ENCODE assay signal across 9 cellular contexts in the genomic region with DNA sequence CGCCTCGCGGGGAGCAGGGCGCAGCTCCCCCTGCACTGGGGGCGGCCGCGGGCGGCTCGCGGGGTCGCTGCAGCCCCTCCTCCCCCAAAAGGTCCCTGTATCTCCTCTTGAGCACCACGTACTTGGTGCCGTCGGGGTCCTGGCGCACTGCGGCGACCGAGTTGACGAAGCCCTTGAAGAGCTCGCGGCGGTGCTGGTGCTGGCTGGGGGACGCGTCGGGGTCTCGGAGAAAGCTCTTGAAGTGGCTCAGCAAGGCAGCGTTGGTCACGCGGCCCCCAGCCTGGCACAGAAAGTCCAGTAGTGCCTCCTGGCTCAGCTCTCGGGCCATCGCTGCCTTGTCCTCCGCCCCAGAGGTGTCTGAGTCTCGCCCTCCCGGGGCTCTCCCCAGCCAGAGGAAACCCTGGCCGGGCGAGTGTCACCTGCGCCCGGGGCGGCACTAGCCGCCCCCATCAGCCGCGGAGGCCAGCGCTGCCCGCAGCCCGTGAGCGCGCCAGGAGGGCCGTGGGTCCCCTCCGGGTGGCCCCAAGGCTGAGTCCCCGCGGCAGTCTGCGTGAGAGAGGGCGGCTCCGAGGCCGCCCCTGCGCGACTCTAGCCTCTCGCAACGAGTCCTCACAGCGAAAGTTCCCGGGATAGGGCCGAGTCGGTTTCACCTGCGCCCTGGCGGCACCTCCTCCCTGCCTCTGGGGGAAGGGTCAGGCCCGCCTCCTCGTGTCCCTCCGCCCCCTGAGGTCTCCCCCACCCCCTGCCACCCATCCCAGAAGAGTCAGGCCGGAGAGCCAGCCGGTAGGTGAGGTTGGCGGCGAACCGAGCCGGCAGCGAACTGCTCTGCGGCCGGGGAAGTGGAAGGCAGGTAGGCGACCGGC. TPM values are rescaled to one million over a fixed set of nuclear protein-coding genes. Genes with fewer than 3 reads are reported as not detected.
A peak's percentile ranks its signal among the peaks of the same experiment; 100 is the strongest.
DNase-seq lines count a peak whose midpoint lies in the region; TF ChIP-seq lines count a peak whose summit lies in the region.
"Had no signal": no experiment of that assay in that cellular context is flagged by ENCODE, and none has a peak within 500 bp of the region (broad histone marks: within the 10 kb centered on the region; RNA-seq: fewer than 3 reads in every experiment).

A gene with protein sequence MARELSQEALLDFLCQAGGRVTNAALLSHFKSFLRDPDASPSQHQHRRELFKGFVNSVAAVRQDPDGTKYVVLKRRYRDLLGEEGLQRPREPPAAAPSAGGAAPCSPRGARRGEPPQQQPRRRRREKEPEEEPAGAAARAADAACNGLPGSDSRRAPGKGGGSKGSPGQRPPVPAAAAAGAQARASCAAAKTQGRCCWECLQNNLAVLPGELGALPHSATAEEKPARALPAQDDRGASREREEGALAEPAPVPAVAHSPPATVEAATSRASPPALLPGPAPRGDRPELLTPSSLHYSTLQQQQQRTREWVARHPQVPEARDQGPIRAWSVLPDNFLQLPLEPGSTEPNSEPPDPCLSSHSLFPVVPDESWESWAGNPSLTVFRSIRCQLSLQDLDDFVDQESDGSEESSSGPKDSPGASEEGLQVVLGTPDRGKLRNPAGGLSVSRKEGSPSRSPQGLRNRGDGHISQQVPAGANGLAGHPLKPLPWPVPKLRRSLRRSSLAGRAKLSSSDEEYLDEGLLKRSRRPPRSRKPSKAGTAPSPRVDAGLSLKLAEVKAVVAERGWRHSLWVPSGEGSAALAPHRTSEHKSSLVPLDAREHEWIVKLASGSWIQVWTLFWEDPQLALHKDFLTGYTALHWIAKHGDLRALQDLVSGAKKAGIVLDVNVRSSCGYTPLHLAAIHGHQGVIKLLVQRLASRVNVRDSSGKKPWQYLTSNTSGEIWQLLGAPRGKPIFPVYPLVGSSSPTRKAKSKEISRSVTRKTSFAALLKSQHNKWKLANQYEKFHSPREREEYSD (minus strand): TSS at position 623 of the 863 bp plus-strand sequence. CDS start 295 bp downstream, at position 328.

- peaks cover 75% of the 10 kb centered on the region for H3K27me3 ChIP-seq in HUES64 (ENCODE audit: insufficient read depth, low read length)
- H3K27me3 ChIP-seq in dorsolateral prefrontal cortex, result peaks cover 0 to 43% (median 16%) of the 10 kb centered on the region in 45 donors
- H3K27me3 ChIP-seq in mesenchymal stem cell (ENCODE audit: control insufficient read depth in 1 of 2, insufficient read depth in 1 of 2, low read length in 2 of 2), result peaks cover 14 to 70% of the 10 kb centered on the region in 2 experiments
- H3K27me3 ChIP-seq in subcutaneous abdominal adipose tissue (ENCODE audit: control insufficient read depth in 5 of 5, insufficient read depth in 4 of 5, low read length in 5 of 5), result peaks cover 15 to 27% (median 24%) of the 10 kb centered on the region in 5 donors

- peak within 1 kb of the TSS; percentile 14 to 60 for H3K23ac ChIP-seq in mesenchymal stem cell (ENCODE audit: low read length in 2 of 2)

- peak within 1 kb of the TSS; percentile 45 for H2BK15ac ChIP-seq in mesenchymal stem cell (ENCODE audit: low read depth, poor library complexity, severe bottlenecking)

- peak within 1 kb of the TSS; percentile 62 for H3K4me3 ChIP-seq in HUES64 (ENCODE audit: low read length)
- H3K4me3 ChIP-seq in dorsolateral prefrontal cortex, result peak within 1 kb of the TSS; percentile 22 to 74 (median 60)
- peak within 1 kb of the TSS; percentile 62 for H3K4me3 ChIP-seq in mesenchymal stem cell (ENCODE audit: insufficient read depth in 1 of 2, low read depth in 1 of 2, low read length in 2 of 2)
- peak within 1 kb of the TSS in 4 of 5 donors; percentile 50 to 67 (median 61) for H3K4me3 ChIP-seq in subcutaneous abdominal adipose tissue (ENCODE audit: low read depth in 1 of 5, low read length in 5 of 5)

- DNase-seq in GM13976 (ENCODE audit: low spot score) (peak; percentile 67), dorsolateral prefrontal cortex (peak in 6 of 10 donors; percentile 12 to 53 (median 30)), mesenchymal stem cell (no peak), T1000 (lab: John Stamatoyannopoulos, UW) (no peak), SKM-1 (lab: John Stamatoyannopoulos, UW; ENCODE audit: unreplicated experiment) (no peak)
- peak; percentile 33 for DNase-seq in activated CD4-positive, CD25-positive, alpha-beta regulatory T cell treated with anti-CD3 and anti-CD28 coated beads, Interleukin-2, amount 50 U/mL, for 72 hours

- H3K36me3 ChIP-seq in HUES64 (ENCODE audit: insufficient read depth, low read length), result no peaks in the 10 kb centered on the region
- no peaks in the 10 kb centered on the region for H3K36me3 ChIP-seq in mesenchymal stem cell (ENCODE audit: control insufficient read depth in 1 of 2, insufficient read depth in 2 of 2, low read depth in 1 of 2, low read length in 2 of 2)
- H3K36me3 ChIP-seq in subcutaneous abdominal adipose tissue (ENCODE audit: control insufficient read depth in 5 of 5, insufficient read depth in 5 of 5, low read length in 5 of 5), result no peaks in the 10 kb centered on the region

- peak within 1 kb of the TSS; percentile 70 to 80 for H3K18ac ChIP-seq in mesenchymal stem cell (ENCODE audit: low read depth in 1 of 2, low read length in 2 of 2)

- in situ Hi-C loops in GM13976 (cut with MboI; ENCODE audit: low sequenced_read_pairs, unreplicated experiment), result no loop called here

- peak within 1 kb of the TSS in 1 of 2 experiments; percentile 41 for H3K14ac ChIP-seq in mesenchymal stem cell (ENCODE audit: low read length in 2 of 2)

- intact Hi-C loops in dorsolateral prefrontal cortex (cut with DNase I), result no loop called here

- H3K27ac ChIP-seq in HUES64 (ENCODE audit: low read depth, low read length) (no peak within 1 kb of the TSS), dorsolateral prefrontal cortex (peak within 1 kb of the TSS in 57 of 59 donors; percentile 30 to 91 (median 77)), mesenchymal stem cell (ENCODE audit: low read length, poor library complexity, severe bottlenecking) (no peak within 1 kb of the TSS), subcutaneous abdominal adipose tissue (ENCODE audit: low read depth, low read length) (no peak within 1 kb of the TSS)

- no peak within 1 kb of the TSS for H2BK5ac ChIP-seq in mesenchymal stem cell (ENCODE audit: low read depth, low read length, poor library complexity, severe bottlenecking)

- H3K9ac ChIP-seq in HUES64 (ENCODE audit: low read depth, low read length) (peak within 1 kb of the TSS; percentile 42), mesenchymal stem cell (ENCODE audit: low read length) (no peak within 1 kb of the TSS), subcutaneous abdominal adipose tissue (ENCODE audit: low read length in 5 of 5) (peak within 1 kb of the TSS in 2 of 5 donors; percentile 38 to 51)

- H3K4me2 ChIP-seq in mesenchymal stem cell (ENCODE audit: low read length, poor library complexity, severe bottlenecking), result peak within 1 kb of the TSS; percentile 99

- H3K9me3 ChIP-seq in HUES64 (ENCODE audit: insufficient read depth, low read depth, low read length) (no peaks in the 10 kb centered on the region), mesenchymal stem cell (ENCODE audit: control insufficient read depth, low read length) (no peaks in the 10 kb centered on the region), subcutaneous abdominal adipose tissue (ENCODE audit: control insufficient read depth in 5 of 5, low read length in 5 of 5) (no peaks in the 10 kb centered on the region)

- no peak within 1 kb of the TSS for H4K8ac ChIP-seq in mesenchymal stem cell (ENCODE audit: low read length)

- no peak within 1 kb of the TSS for H2AK5ac ChIP-seq in mesenchymal stem cell (ENCODE audit: low read length, severe bottlenecking)

- under 1% methylated on average over 78 of the region's 79 CpGs for WGBS in HUES64
- WGBS in mesenchymal stem cell, result 1% methylated on average over 68 of the region's 79 CpGs

- H2BK120ac ChIP-seq in mesenchymal stem cell (ENCODE audit: low read depth, low read length), result no peak within 1 kb of the TSS

- H4K91ac ChIP-seq in mesenchymal stem cell (ENCODE audit: low read length), result no peak within 1 kb of the TSS

- TF ChIP-seq CTCF in GM13976 (IDR thresholded peaks at IDR 0.05; ENCODE audit: borderline replicate concordance, control extremely low read depth, extremely low read depth, insufficient read depth, missing control alignments) (no peak), dorsolateral prefrontal cortex (IDR thresholded peaks at IDR 0.05 in 54 of 56, conservative IDR thresholded peaks at IDR 0.05 in 2 of 56; ENCODE audit: low read depth in 1 of 56, partially characterized antibody in 56 of 56) (no peak)

- peak within 1 kb of the TSS; percentile 30 to 51 for H2BK12ac ChIP-seq in mesenchymal stem cell (ENCODE audit: low read length in 2 of 2)

- H3K4ac ChIP-seq in mesenchymal stem cell (ENCODE audit: low read depth in 1 of 2, low read length in 2 of 2), result peak within 1 kb of the TSS in 1 of 2 experiments; percentile 32

- H2AFZ ChIP-seq in mesenchymal stem cell (ENCODE audit: low read depth, low read length), result peak within 1 kb of the TSS; percentile 81

- no peaks in the 10 kb centered on the region for H3K79me1 ChIP-seq in mesenchymal stem cell (replicated peaks; ENCODE audit: low read length, poor library complexity, severe bottlenecking)

- H3K4me1 ChIP-seq in HUES64 (ENCODE audit: insufficient read depth, low read length) (peaks cover 5% of the 10 kb centered on the region), mesenchymal stem cell (ENCODE audit: control insufficient read depth, insufficient read depth, low read depth, low read length) (peaks cover 15% of the 10 kb centered on the region), subcutaneous abdominal adipose tissue (ENCODE audit: control insufficient read depth in 5 of 5, insufficient read depth in 5 of 5, low read length in 5 of 5) (peaks cover 0 to 24% (median 18%) of the 10 kb centered on the region in 5 donors)

RNA-seq across cellular contexts. Expression of the gene that starts here (rescaled TPM):
- polyA plus RNA-seq in HUES64 (2013, experiment 1 of 2), result 0.25 TPM
- polyA plus RNA-seq in HUES64 (2013, experiment 2 of 2), result 0.19 TPM
- 10 to 100 TPM in 66 of 120 experiments, 1 to 10 TPM in 54; 3.1 to 18.0 (median 10.3) TPM for total RNA-seq in dorsolateral prefrontal cortex
- 0.03 TPM for polyA plus RNA-seq in mesenchymal stem cell (2013, experiment 1 of 2)
- polyA plus RNA-seq in mesenchymal stem cell (2013, experiment 2 of 2), result 0.01 TPM
- total RNA-seq: T-helper 1 cell treated with Interleukin-12 subunit alpha and Interleukin-12 subunit beta and Interleukin-4 antibody, amounts not matched to agents 30 ng/mL and 1 ng/mL, for 36 hours had no signal

Comparison
In these comparisons a context has a peak if more than half of its experiments do, and no peak if none do; other contexts are left out.
1. DNase-seq: peak in GM13976 (single experiment), activated CD4-positive, CD25-positive, alpha-beta regulatory T cell treated with anti-CD3 and anti-CD28 coated beads, Interleukin-2, amount 50 U/mL, for 72 hours (single experiment) and dorsolateral prefrontal cortex (6 of 10); none in mesenchymal stem cell (single experiment), T1000 (single experiment) and SKM-1 (single experiment).
2. H3K27ac ChIP-seq: peak in dorsolateral prefrontal cortex (57 of 59); none in HUES64 (single experiment), mesenchymal stem cell (single experiment) and subcutaneous abdominal adipose tissue (single experiment).
3. Peak in every context shown above with its lines, with median percentiles within 50 percentile points of each other: H3K4me3 ChIP-seq.